1 cellular context compared by ENCODE assay signal in the genomic region with DNA sequence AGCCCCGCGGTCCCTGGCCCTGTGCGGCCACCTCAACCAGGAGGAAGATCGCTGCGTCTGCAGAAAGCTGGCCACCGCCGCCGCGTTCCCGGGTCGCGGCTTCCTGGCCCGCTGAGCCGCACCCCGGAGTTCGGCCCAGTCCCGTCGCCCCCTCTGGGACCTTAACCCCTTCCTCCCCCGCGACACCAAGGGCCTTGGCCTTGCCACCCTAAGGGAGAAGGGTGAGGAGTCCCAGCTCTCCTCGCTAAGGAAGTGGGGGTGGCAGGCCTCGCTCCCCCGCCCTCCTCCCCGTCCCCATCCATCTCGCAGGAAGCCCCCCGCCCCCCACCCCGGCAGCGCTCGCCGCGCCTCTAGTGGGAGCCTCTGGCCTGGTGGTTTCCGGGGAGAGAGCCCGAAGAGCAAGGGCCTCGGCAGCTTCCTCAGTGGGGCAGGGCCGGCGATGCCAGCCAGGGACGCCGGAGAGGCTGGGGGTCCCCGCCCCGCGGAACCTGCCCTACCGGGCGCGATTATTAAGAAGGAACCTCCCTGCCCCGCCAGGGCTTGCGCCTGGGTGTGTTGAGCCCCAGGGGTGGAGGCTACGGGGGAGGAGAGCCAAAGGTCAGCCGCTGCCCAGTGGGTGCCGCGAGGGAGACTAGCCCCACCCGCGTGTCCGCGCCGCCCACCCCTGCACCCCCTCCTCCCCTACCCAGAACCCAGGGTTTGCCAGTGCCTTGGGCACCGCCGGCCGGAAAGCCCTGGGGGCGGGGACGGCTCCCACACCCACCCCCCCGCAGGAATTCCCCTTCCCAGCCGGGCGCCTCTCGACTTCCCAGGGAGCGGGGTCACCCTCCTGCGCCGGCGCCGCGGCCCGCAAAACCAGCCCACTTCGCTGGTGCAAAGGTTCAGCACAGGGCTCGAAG.
A peak's percentile ranks its signal among the peaks of the same experiment; 100 is the strongest.
TF ChIP-seq lines count a peak whose summit lies in the region.

No MANE protein-coding gene starts in this region.

TF ChIP-seq in HepG2, 621 proteins besides CTCF, POLR2A, EP300 and RAD21 (continued from another document and continues in another):
- TF ChIP-seq, protein P1, sequence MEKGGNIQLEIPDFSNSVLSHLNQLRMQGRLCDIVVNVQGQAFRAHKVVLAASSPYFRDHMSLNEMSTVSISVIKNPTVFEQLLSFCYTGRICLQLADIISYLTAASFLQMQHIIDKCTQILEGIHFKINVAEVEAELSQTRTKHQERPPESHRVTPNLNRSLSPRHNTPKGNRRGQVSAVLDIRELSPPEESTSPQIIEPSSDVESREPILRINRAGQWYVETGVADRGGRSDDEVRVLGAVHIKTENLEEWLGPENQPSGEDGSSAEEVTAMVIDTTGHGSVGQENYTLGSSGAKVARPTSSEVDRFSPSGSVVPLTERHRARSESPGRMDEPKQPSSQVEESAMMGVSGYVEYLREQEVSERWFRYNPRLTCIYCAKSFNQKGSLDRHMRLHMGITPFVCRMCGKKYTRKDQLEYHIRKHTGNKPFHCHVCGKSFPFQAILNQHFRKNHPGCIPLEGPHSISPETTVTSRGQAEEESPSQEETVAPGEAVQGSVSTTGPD (CRISPR knock-in tag; IDR thresholded peaks at IDR 0.05) = no peak
- TF ChIP-seq MEIS1 (CRISPR knock-in tag; IDR thresholded peaks at IDR 0.05; ENCODE audit: borderline replicate concordance) (peak; percentile 70), FOSL2 (CRISPR knock-in tag; IDR thresholded peaks at IDR 0.05) (no peak; the same call in 1 of the 2 replicates), SRY (CRISPR knock-in tag; IDR thresholded peaks at IDR 0.05) (no peak; the same call in 1 of the 2 replicates), NR2F6 (IDR thresholded peaks at IDR 0.05) (peak; percentile 6), NR2F6 (CRISPR knock-in tag; IDR thresholded peaks at IDR 0.05) (peak; percentile 80), ZNF766 (CRISPR knock-in tag; IDR thresholded peaks at IDR 0.05; ENCODE audit: borderline replicate concordance) (no peak), RARG (CRISPR knock-in tag; IDR thresholded peaks at IDR 0.05; ENCODE audit: low read depth) (no peak), MAFK (conservative IDR thresholded peaks at IDR 0.05 in 1 of 2, IDR thresholded peaks at IDR 0.05 in 1 of 2; ENCODE audit: low read length in 2 of 2) (peak; percentile 56 to 61), PCBP1 (IDR thresholded peaks at IDR 0.05; ENCODE audit: borderline replicate concordance, low read depth, low read length) (peak; percentile 93), ONECUT2 (CRISPR knock-in tag; IDR thresholded peaks at IDR 0.05) (no peak), ZFAT (CRISPR knock-in tag; conservative IDR thresholded peaks at IDR 0.05) (0 out of 2 replicates have a peak, but pooled peaks have one; percentile 55), NR1H2 (CRISPR knock-in tag; IDR thresholded peaks at IDR 0.05; ENCODE audit: borderline replicate concordance, low read depth) (peak; percentile 12; the same call in 1 of the 2 replicates), ZSCAN20 (CRISPR knock-in tag; IDR thresholded peaks at IDR 0.05; ENCODE audit: borderline replicate concordance) (peak; percentile 87; the same call in 1 of the 2 replicates), SRSF4 (IDR thresholded peaks at IDR 0.05; ENCODE audit: low read depth, low read length, poor library complexity, severe bottlenecking) (peak; percentile 65), THYN1 (CRISPR knock-in tag; IDR thresholded peaks at IDR 0.05; ENCODE audit: borderline replicate concordance, low read depth) (0 out of 2 replicates have a peak, but pooled peaks have one; percentile 14), TAF15 (IDR thresholded peaks at IDR 0.05; ENCODE audit: low read depth, low read length, poor library complexity, severe bottlenecking) (peak; percentile 30), ERF (CRISPR knock-in tag; IDR thresholded peaks at IDR 0.05) (peak; percentile 12; the same call in 1 of the 2 replicates), MED13 (CRISPR knock-in tag; IDR thresholded peaks at IDR 0.05) (peak; percentile 88), ZSCAN25 (CRISPR knock-in tag; IDR thresholded peaks at IDR 0.05) (peak; percentile 70; the same call in 1 of the 2 replicates), DMAP1 (CRISPR knock-in tag; IDR thresholded peaks at IDR 0.05) (0 out of 2 replicates have a peak, but pooled peaks have one; percentile 40), FOXP1 (IDR thresholded peaks at IDR 0.05) (no peak), FOXP1 (CRISPR knock-in tag; IDR thresholded peaks at IDR 0.05) (no peak), KDM6A (CRISPR knock-in tag; IDR thresholded peaks at IDR 0.05; ENCODE audit: low read depth) (peak; percentile 17; the same call in 1 of the 2 replicates), ZNF274 (CRISPR knock-in tag; IDR thresholded peaks at IDR 0.05) (peak; percentile 63), PLRG1 (conservative IDR thresholded peaks at IDR 0.05) (no peak), NR2F2 (IDR thresholded peaks at IDR 0.05; ENCODE audit: borderline replicate concordance, low read depth) (no peak), ZNF20 (CRISPR knock-in tag; IDR thresholded peaks at IDR 0.05) (no peak), ZNF589 (CRISPR knock-in tag; conservative IDR thresholded peaks at IDR 0.05) (peak; percentile 75; the same call in 1 of the 2 replicates), HOXD1 (CRISPR knock-in tag; IDR thresholded peaks at IDR 0.05) (peak; percentile 52; the same call in 1 of the 2 replicates), ZNF33A (CRISPR knock-in tag; IDR thresholded peaks at IDR 0.05; ENCODE audit: borderline replicate concordance) (no peak)
- TF ChIP-seq, protein P2, sequence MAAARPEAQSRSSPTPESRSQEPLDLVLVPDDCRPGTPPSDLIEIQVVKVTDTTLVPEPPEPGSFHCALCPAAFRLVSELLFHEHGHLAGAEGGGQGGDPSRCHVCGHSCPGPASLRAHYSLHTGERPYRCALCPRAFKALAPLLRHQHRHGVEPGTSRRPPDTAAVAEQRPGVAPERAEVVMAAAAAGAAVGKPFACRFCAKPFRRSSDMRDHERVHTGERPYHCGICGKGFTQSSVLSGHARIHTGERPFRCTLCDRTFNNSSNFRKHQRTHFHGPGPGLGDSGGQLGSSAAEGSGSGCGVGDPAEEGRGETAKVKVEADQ (CRISPR knock-in tag; IDR thresholded peaks at IDR 0.05; ENCODE audit: borderline replicate concordance) = peak; percentile 64; the same call in 1 of the 2 replicates
- TF ChIP-seq, protein P3, sequence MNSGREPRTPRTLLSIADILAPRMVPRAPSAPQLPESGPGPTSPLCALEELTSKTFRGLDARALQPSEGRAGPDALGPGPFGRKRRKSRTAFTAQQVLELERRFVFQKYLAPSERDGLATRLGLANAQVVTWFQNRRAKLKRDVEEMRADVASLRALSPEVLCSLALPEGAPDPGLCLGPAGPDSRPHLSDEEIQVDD (CRISPR knock-in tag; IDR thresholded peaks at IDR 0.05; ENCODE audit: borderline replicate concordance) = 0 out of 2 replicates have a peak, but pooled peaks have one; percentile 24
- TF ChIP-seq, protein P4, sequence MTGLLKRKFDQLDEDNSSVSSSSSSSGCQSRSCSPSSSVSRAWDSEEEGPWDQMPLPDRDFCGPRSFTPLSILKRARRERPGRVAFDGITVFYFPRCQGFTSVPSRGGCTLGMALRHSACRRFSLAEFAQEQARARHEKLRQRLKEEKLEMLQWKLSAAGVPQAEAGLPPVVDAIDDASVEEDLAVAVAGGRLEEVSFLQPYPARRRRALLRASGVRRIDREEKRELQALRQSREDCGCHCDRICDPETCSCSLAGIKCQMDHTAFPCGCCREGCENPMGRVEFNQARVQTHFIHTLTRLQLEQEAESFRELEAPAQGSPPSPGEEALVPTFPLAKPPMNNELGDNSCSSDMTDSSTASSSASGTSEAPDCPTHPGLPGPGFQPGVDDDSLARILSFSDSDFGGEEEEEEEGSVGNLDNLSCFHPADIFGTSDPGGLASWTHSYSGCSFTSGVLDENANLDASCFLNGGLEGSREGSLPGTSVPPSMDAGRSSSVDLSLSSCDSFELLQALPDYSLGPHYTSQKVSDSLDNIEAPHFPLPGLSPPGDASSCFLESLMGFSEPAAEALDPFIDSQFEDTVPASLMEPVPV (CRISPR knock-in tag; IDR thresholded peaks at IDR 0.05) = peak; percentile 69; the same call in 1 of the 2 replicates
- TF ChIP-seq, protein P5, sequence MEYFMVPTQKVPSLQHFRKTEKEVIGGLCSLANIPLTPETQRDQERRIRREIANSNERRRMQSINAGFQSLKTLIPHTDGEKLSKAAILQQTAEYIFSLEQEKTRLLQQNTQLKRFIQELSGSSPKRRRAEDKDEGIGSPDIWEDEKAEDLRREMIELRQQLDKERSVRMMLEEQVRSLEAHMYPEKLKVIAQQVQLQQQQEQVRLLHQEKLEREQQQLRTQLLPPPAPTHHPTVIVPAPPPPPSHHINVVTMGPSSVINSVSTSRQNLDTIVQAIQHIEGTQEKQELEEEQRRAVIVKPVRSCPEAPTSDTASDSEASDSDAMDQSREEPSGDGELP (IDR thresholded peaks at IDR 0.05; ENCODE audit: borderline replicate concordance, low read depth) = peak; percentile 78; the same call in 1 of the 2 replicates
- TF ChIP-seq, protein P6, sequence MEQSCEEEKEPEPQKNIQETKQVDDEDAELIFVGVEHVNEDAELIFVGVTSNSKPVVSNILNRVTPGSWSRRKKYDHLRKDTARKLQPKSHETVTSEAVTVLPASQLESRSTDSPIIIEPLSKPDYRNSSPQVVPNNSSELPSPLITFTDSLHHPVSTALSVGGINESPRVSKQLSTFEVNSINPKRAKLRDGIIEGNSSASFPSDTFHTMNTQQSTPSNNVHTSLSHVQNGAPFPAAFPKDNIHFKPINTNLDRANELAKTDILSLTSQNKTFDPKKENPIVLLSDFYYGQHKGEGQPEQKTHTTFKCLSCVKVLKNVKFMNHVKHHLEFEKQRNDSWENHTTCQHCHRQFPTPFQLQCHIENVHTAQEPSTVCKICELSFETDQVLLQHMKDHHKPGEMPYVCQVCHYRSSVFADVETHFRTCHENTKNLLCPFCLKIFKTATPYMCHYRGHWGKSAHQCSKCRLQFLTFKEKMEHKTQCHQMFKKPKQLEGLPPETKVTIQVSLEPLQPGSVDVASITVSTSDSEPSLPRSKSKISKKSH (CRISPR knock-in tag; IDR thresholded peaks at IDR 0.05; ENCODE audit: borderline replicate concordance) = no peak
- TF ChIP-seq, protein P7, sequence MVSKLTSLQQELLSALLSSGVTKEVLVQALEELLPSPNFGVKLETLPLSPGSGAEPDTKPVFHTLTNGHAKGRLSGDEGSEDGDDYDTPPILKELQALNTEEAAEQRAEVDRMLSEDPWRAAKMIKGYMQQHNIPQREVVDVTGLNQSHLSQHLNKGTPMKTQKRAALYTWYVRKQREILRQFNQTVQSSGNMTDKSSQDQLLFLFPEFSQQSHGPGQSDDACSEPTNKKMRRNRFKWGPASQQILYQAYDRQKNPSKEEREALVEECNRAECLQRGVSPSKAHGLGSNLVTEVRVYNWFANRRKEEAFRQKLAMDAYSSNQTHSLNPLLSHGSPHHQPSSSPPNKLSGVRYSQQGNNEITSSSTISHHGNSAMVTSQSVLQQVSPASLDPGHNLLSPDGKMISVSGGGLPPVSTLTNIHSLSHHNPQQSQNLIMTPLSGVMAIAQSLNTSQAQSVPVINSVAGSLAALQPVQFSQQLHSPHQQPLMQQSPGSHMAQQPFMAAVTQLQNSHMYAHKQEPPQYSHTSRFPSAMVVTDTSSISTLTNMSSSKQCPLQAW (CRISPR knock-in tag; IDR thresholded peaks at IDR 0.05) = no peak
- TF ChIP-seq, protein P8, sequence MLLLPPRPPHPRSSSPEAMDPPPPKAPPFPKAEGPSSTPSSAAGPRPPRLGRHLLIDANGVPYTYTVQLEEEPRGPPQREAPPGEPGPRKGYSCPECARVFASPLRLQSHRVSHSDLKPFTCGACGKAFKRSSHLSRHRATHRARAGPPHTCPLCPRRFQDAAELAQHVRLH (CRISPR knock-in tag; IDR thresholded peaks at IDR 0.05; ENCODE audit: borderline replicate concordance, low read depth) = no peak; the same call in 1 of the 2 replicates
- TF ChIP-seq, protein P9, sequence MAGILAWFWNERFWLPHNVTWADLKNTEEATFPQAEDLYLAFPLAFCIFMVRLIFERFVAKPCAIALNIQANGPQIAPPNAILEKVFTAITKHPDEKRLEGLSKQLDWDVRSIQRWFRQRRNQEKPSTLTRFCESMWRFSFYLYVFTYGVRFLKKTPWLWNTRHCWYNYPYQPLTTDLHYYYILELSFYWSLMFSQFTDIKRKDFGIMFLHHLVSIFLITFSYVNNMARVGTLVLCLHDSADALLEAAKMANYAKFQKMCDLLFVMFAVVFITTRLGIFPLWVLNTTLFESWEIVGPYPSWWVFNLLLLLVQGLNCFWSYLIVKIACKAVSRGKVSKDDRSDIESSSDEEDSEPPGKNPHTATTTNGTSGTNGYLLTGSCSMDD (CRISPR knock-in tag; IDR thresholded peaks at IDR 0.05) = no peak
- TF ChIP-seq, protein P10, sequence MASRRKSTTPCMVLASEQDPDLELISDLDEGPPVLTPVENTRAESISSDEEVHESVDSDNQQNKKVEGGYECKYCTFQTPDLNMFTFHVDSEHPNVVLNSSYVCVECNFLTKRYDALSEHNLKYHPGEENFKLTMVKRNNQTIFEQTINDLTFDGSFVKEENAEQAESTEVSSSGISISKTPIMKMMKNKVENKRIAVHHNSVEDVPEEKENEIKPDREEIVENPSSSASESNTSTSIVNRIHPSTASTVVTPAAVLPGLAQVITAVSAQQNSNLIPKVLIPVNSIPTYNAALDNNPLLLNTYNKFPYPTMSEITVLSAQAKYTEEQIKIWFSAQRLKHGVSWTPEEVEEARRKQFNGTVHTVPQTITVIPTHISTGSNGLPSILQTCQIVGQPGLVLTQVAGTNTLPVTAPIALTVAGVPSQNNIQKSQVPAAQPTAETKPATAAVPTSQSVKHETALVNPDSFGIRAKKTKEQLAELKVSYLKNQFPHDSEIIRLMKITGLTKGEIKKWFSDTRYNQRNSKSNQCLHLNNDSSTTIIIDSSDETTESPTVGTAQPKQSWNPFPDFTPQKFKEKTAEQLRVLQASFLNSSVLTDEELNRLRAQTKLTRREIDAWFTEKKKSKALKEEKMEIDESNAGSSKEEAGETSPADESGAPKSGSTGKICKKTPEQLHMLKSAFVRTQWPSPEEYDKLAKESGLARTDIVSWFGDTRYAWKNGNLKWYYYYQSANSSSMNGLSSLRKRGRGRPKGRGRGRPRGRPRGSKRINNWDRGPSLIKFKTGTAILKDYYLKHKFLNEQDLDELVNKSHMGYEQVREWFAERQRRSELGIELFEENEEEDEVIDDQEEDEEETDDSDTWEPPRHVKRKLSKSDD (CRISPR knock-in tag; IDR thresholded peaks at IDR 0.05; ENCODE audit: low read depth) = 0 out of 2 replicates have a peak, but pooled peaks have one; percentile 24
- TF ChIP-seq, protein P11, sequence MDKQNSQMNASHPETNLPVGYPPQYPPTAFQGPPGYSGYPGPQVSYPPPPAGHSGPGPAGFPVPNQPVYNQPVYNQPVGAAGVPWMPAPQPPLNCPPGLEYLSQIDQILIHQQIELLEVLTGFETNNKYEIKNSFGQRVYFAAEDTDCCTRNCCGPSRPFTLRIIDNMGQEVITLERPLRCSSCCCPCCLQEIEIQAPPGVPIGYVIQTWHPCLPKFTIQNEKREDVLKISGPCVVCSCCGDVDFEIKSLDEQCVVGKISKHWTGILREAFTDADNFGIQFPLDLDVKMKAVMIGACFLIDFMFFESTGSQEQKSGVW (CRISPR knock-in tag; IDR thresholded peaks at IDR 0.05; ENCODE audit: borderline replicate concordance) = no peak
- TF ChIP-seq, protein P12, sequence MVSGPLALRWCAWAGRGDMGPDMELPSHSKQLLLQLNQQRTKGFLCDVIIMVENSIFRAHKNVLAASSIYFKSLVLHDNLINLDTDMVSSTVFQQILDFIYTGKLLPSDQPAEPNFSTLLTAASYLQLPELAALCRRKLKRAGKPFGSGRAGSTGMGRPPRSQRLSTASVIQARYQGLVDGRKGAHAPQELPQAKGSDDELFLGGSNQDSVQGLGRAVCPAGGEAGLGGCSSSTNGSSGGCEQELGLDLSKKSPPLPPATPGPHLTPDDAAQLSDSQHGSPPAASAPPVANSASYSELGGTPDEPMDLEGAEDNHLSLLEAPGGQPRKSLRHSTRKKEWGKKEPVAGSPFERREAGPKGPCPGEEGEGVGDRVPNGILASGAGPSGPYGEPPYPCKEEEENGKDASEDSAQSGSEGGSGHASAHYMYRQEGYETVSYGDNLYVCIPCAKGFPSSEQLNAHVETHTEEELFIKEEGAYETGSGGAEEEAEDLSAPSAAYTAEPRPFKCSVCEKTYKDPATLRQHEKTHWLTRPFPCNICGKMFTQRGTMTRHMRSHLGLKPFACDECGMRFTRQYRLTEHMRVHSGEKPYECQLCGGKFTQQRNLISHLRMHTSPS (CRISPR knock-in tag; IDR thresholded peaks at IDR 0.05; ENCODE audit: low read depth) = peak; percentile 92
